Comparison of ENCODE assay signal across 15 cellular contexts in genomic region chr16:76207270-76207669, GRCh38.
"Had no signal": no experiment of that assay in that cellular context is flagged by ENCODE, and none has a peak within 500 bp of the region (broad histone marks: within the 10 kb centered on the region; RNA-seq: fewer than 3 reads in every experiment).

No MANE protein-coding gene starts in this region.

- H3K4me3 ChIP-seq: lower lobe of right lung, pancreas, sigmoid colon had no signal

- H3K4me1 ChIP-seq: lower lobe of right lung, pancreas, sigmoid colon had no signal

- H3K36me3 ChIP-seq: lower lobe of right lung, pancreas, sigmoid colon had no signal

- H3K27ac ChIP-seq: lower lobe of right lung, pancreas, sigmoid colon had no signal

- H3K27me3 ChIP-seq: pancreas, sigmoid colon had no signal

- DNase-seq: activated CD4-positive, alpha-beta T cell treated with anti-CD3 and anti-CD28 coated beads for 1 hour; activated CD4-positive, alpha-beta T cell treated with anti-CD3 and anti-CD28 coated beads, Interleukin-2, amount 50 U/mL, for 48 hours; activated CD8-positive, alpha-beta memory T cell treated with anti-CD3 and anti-CD28 coated beads, Interleukin-2, amount 10 ng/mL, durations not matched to agents 7 days and 5 days; activated effector memory CD4-positive, alpha-beta T cell treated with Interleukin-2 at 50 U/mL for 16 hours; activated T-cell treated with anti-CD3 and anti-CD28 coated beads, Interleukin-2, amount 50 U/mL, for 24 hours; cerebellar nuclear complex; effector memory CD4-positive, alpha-beta T cell; foreskin melanocyte; left cardiac atrium; lower lobe of right lung; naive B cell; pancreas; sigmoid colon; stimulated activated CD4-positive, alpha-beta T cell treated with anti-CD3 and anti-CD28 coated beads, Interleukin-1b, Interleukin-23, amount 100 ng/mL, for 48 hours; stimulated activated naive CD8-positive, alpha-beta T cell treated with anti-CD3 and anti-CD28 coated beads, Interleukin-15, amount 100 ng/mL, for 72 hours had no signal

- H3K9me3 ChIP-seq: lower lobe of right lung, pancreas, sigmoid colon had no signal

- ATAC-seq: activated CD8-positive, alpha-beta memory T cell treated with anti-CD3 and anti-CD28 coated beads, Interleukin-2, amount 10 ng/mL, durations not matched to agents 7 days and 5 days; left cardiac atrium; lower lobe of right lung; pancreas; stimulated activated naive CD8-positive, alpha-beta T cell treated with anti-CD3 and anti-CD28 coated beads, Interleukin-15, amount 100 ng/mL, for 72 hours had no signal

- FAIRE-seq: pancreas had no signal
